1 cellular context compared by ENCODE assay signal in genomic region chr1:167109125-167109524, GRCh38.
TF ChIP-seq lines count a peak whose summit lies in the region.

No MANE protein-coding gene starts in this region.

TF ChIP-seq in HepG2, 621 proteins besides CTCF, POLR2A, EP300 and RAD21:
- no peak for TF ChIP-seq NR0B2 (CRISPR knock-in tag; IDR thresholded peaks at IDR 0.05)
- TF ChIP-seq GABPA (IDR thresholded peaks at IDR 0.05; ENCODE audit: low read depth, low read length) = no peak
- TF ChIP-seq GABPA (CRISPR knock-in tag; IDR thresholded peaks at IDR 0.05; ENCODE audit: low read depth) = 0 out of 2 replicates have a peak, but pooled peaks have one; percentile 25
